Comparison of ENCODE assay signal across 1 cellular context in genomic region chr2:102355526-102356380, GRCh38.
TF ChIP-seq lines count a peak whose summit lies in the region.

Gene IL18R1 (plus strand): TSS chr2:102355796. CDS start chr2:102362661, 6,865 bp downstream.

TF ChIP-seq in HepG2, 621 proteins besides CTCF, POLR2A, EP300 and RAD21 (continued from another document and continues in another):
- TF ChIP-seq PBX2 (CRISPR knock-in tag; IDR thresholded peaks at IDR 0.05): no peak
- 0 out of 2 replicates have a peak, but pooled peaks have one; percentile 68 for TF ChIP-seq PAX8 (CRISPR knock-in tag; IDR thresholded peaks at IDR 0.05; ENCODE audit: borderline replicate concordance)
- peak; percentile 55; the same call in 1 of the 2 replicates for TF ChIP-seq DZIP1 (CRISPR knock-in tag; IDR thresholded peaks at IDR 0.05)
- no peak for TF ChIP-seq BCLAF1 (IDR thresholded peaks at IDR 0.05)
- TF ChIP-seq IRF9 (CRISPR knock-in tag; IDR thresholded peaks at IDR 0.05; ENCODE audit: borderline replicate concordance): peak; percentile 72; the same call in 1 of the 2 replicates
- no peak for TF ChIP-seq ZNF207 (IDR thresholded peaks at IDR 0.05; ENCODE audit: borderline replicate concordance)
- no peak for TF ChIP-seq ZKSCAN1 (IDR thresholded peaks at IDR 0.05; ENCODE audit: low read length)
- TF ChIP-seq BCL3 (CRISPR knock-in tag; IDR thresholded peaks at IDR 0.05): peak; percentile 75; the same call in 1 of the 2 replicates
- peak; percentile 63; the same call in 1 of the 2 replicates for TF ChIP-seq KMT2A (CRISPR knock-in tag; IDR thresholded peaks at IDR 0.05)
- no peak for TF ChIP-seq ZNF609 (CRISPR knock-in tag; IDR thresholded peaks at IDR 0.05; ENCODE audit: borderline replicate concordance)
- TF ChIP-seq KLF15 (CRISPR knock-in tag; IDR thresholded peaks at IDR 0.05; ENCODE audit: borderline replicate concordance): no peak
- TF ChIP-seq AKNA (CRISPR knock-in tag; IDR thresholded peaks at IDR 0.05; ENCODE audit: borderline replicate concordance): no peak
- TF ChIP-seq NFKB2 (CRISPR knock-in tag; IDR thresholded peaks at IDR 0.05; ENCODE audit: borderline replicate concordance): peak; percentile 76; the same call in 1 of the 2 replicates
- TF ChIP-seq TFE3 (CRISPR knock-in tag; IDR thresholded peaks at IDR 0.05): 0 out of 2 replicates have a peak, but pooled peaks have one; percentile 30
- TF ChIP-seq ZNF766 (CRISPR knock-in tag; IDR thresholded peaks at IDR 0.05; ENCODE audit: borderline replicate concordance): 0 out of 2 replicates have a peak, but pooled peaks have one; percentile 31
- TF ChIP-seq HDAC2 (CRISPR knock-in tag; IDR thresholded peaks at IDR 0.05): peak; percentile 62
- TF ChIP-seq DDIT3 (CRISPR knock-in tag; IDR thresholded peaks at IDR 0.05): no peak
- TF ChIP-seq ZNF230 (CRISPR knock-in tag; IDR thresholded peaks at IDR 0.05): 0 out of 2 replicates have a peak, but pooled peaks have one; percentile 62
- TF ChIP-seq ZNF354B (CRISPR knock-in tag; IDR thresholded peaks at IDR 0.05): 0 out of 2 replicates have a peak, but pooled peaks have one; percentile 26
- peak; percentile 77 for TF ChIP-seq ZNF543 (CRISPR knock-in tag; IDR thresholded peaks at IDR 0.05)
- no peak; the same call in 1 of the 2 replicates for TF ChIP-seq SIX4 (CRISPR knock-in tag; IDR thresholded peaks at IDR 0.05)
- TF ChIP-seq TMF1 (CRISPR knock-in tag; IDR thresholded peaks at IDR 0.05; ENCODE audit: low read depth): 0 out of 2 replicates have a peak, but pooled peaks have one; percentile 28
- no peak for TF ChIP-seq AGO1 (IDR thresholded peaks at IDR 0.05; ENCODE audit: low read depth, low read length, poor library complexity, severe bottlenecking)
- TF ChIP-seq ZNF674 (CRISPR knock-in tag; IDR thresholded peaks at IDR 0.05; ENCODE audit: low read depth): no peak
- peak; percentile 76 for TF ChIP-seq HOXA5 (CRISPR knock-in tag; IDR thresholded peaks at IDR 0.05)
- peak; percentile 67 for TF ChIP-seq ZMYM4 (CRISPR knock-in tag; IDR thresholded peaks at IDR 0.05)
- TF ChIP-seq POGZ (CRISPR knock-in tag; IDR thresholded peaks at IDR 0.05): peak; percentile 53; the same call in 1 of the 2 replicates
- TF ChIP-seq NONO (IDR thresholded peaks at IDR 0.05): no peak
- peak; percentile 75 for TF ChIP-seq NONO (CRISPR knock-in tag; conservative IDR thresholded peaks at IDR 0.05)
- peak; percentile 85; the same call in 1 of the 2 replicates for TF ChIP-seq ZNF274 (CRISPR knock-in tag; IDR thresholded peaks at IDR 0.05)
